In the genomic region with DNA sequence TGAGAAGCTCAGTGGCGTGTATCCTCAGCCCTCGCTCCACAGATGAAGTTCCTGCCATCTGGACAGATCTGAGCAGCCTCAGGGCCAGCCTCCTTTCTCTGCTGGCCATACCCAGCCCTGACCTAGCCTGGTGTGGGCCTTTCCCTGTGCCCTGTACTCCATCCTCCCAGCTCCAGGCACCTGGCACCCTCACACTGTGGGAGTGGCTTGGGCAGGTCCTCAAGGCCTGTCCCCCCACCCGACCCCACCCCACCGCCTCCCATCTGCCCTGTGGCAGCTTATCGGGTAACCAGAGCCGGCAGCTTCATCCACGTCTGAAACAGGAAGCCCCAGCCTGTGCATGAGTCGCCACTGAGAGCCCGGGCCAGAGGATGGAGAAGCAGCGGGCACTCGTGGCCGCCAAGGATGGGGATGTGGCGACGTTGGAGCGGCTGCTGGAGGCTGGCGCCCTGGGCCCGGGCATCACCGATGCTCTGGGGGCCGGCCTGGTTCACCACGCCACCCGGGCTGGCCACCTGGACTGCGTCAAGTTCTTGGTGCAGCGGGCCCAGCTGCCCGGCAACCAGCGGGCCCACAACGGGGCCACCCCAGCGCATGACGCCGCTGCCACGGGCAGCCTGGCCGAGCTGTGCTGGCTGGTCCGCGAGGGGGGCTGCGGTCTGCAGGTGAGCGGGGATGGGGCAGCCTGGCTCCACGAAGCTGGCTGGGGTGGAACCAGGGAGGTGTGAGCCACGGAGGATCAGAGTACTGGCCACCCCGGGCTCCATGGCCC, we compare ENCODE assay signal across 8 cellular contexts. TPM values are rescaled to one million over a fixed set of nuclear protein-coding genes. Genes with fewer than 3 reads are reported as not detected.
DNase-seq lines count a peak whose midpoint lies in the region; ATAC-seq and TF ChIP-seq lines count a peak whose summit lies in the region.

A gene with protein sequence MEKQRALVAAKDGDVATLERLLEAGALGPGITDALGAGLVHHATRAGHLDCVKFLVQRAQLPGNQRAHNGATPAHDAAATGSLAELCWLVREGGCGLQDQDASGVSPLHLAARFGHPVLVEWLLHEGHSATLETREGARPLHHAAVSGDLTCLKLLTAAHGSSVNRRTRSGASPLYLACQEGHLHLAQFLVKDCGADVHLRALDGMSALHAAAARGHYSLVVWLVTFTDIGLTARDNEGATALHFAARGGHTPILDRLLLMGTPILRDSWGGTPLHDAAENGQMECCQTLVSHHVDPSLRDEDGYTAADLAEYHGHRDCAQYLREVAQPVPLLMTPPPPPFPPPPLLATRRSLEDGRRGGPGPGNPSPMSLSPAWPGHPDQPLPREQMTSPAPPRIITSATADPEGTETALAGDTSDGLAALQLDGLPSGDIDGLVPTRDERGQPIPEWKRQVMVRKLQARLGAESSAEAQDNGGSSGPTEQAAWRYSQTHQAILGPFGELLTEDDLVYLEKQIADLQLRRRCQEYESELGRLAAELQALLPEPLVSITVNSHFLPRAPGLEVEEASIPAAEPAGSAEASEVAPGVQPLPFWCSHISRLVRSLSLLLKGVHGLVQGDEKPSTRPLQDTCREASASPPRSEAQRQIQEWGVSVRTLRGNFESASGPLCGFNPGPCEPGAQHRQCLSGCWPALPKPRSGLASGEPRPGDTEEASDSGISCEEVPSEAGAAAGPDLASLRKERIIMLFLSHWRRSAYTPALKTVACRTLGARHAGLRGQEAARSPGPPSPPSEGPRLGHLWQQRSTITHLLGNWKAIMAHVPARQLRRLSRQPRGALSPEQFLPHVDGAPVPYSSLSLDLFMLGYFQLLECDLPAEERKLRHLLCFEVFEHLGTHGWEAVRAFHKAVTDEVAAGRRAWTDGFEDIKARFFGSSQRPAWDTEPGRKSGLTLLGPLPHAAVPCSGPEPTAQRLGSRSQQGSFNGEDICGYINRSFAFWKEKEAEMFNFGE (plus strand): TSS at position 292 of the 772 bp plus-strand sequence. CDS start 80 bp downstream, at position 372.

- no peak for TF ChIP-seq CTCF in WTC11 (IDR thresholded peaks at IDR 0.05)
- TF ChIP-seq CTCF in nephron (IDR thresholded peaks at IDR 0.05; ENCODE audit: unreplicated experiment in 3 of 3) = no peak

- no peak for ATAC-seq in WTC11
- ATAC-seq in HG03354 (IDR thresholded peaks at IDR 0.05; ENCODE audit: poor library complexity, severe bottlenecking, unreplicated experiment) = no peak
- no peak for ATAC-seq in GM19035 (IDR thresholded peaks at IDR 0.05; ENCODE audit: unreplicated experiment)

- POLR2A ChIA-PET in WTC11 (lab: Charles Lee) = no interaction called here

- H3K27me3 Mint-ChIP-seq in WTC11 (ENCODE audit: low read depth) (no peaks in the 10 kb centered on the region), nephron (ENCODE audit: low read depth) (no peaks in the 10 kb centered on the region)

- H3K27ac Mint-ChIP-seq in WTC11 = 0 out of 2 replicates have a peak within 1 kb of the TSS, but pooled peaks have one; percentile 36
- peak within 1 kb of the TSS; percentile 78 to 87 (median 87) for H3K27ac Mint-ChIP-seq in nephron

- H3K9me3 Mint-ChIP-seq in WTC11 (no peaks in the 10 kb centered on the region), nephron (no peaks in the 10 kb centered on the region)

- CTCF ChIA-PET in WTC11 (lab: Charles Lee) = interaction anchor here (0.6 to 1.6 kb wide), 5 partner anchors 9 to 690 kb away, joined by 3 to 6 read pairs (median 4); no protein-coding TSS in a partner anchor

- H3K4me3 Mint-ChIP-seq in WTC11 = no peak within 1 kb of the TSS
- H3K4me3 Mint-ChIP-seq in nephron = no peak within 1 kb of the TSS

- in situ Hi-C loops in Caki2 (cut with HindIII; ENCODE audit: low pct_unique_long_range_greater_than_20kb, low sequenced_read_pairs) = no loop called here

- H3K36me3 Mint-ChIP-seq in WTC11 (peaks cover 2% of the 10 kb centered on the region; the same call in 1 of the 2 replicates), nephron (ENCODE audit: low read depth) (no peaks in the 10 kb centered on the region)

- peak; percentile 32 for DNase-seq in Caki2 (ENCODE audit: low read depth)
- DNase-seq in MV-4-11 (lab: John Stamatoyannopoulos, UW) = peak; percentile 41
- DNase-seq in WTC11 (ENCODE audit: low spot score) = no peak
- DNase-seq in RPMI8226 = no peak
- no peak for DNase-seq in Kasumi-1 (lab: John Stamatoyannopoulos, UW)

- peaks cover 32% of the 10 kb centered on the region for H3K4me1 Mint-ChIP-seq in WTC11
- peaks cover 9% of the 10 kb centered on the region for H3K4me1 Mint-ChIP-seq in nephron

TF ChIP-seq in WTC11, 78 proteins besides CTCF, POLR2A, EP300 and RAD21 (continues in another document):
- TF ChIP-seq ELF4 (CRISPR knock-in tag; IDR thresholded peaks at IDR 0.05; ENCODE audit: low read depth) = no peak
- no peak for TF ChIP-seq TEAD1 (CRISPR knock-in tag; IDR thresholded peaks at IDR 0.05)
- TF ChIP-seq, protein P1, sequence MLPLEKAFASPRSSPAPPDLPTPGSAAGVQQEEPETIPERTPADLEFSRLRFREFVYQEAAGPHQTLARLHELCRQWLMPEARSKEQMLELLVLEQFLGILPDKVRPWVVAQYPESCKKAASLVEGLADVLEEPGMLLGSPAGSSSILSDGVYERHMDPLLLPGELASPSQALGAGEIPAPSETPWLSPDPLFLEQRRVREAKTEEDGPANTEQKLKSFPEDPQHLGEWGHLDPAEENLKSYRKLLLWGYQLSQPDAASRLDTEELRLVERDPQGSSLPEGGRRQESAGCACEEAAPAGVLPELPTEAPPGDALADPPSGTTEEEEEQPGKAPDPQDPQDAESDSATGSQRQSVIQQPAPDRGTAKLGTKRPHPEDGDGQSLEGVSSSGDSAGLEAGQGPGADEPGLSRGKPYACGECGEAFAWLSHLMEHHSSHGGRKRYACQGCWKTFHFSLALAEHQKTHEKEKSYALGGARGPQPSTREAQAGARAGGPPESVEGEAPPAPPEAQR (CRISPR knock-in tag; IDR thresholded peaks at IDR 0.05) = no peak
- TF ChIP-seq IRF2 (CRISPR knock-in tag; IDR thresholded peaks at IDR 0.05; ENCODE audit: borderline replicate concordance, low read depth) = no peak
- TF ChIP-seq NFATC4 (CRISPR knock-in tag; IDR thresholded peaks at IDR 0.05) = no peak
- TF ChIP-seq, protein P2, sequence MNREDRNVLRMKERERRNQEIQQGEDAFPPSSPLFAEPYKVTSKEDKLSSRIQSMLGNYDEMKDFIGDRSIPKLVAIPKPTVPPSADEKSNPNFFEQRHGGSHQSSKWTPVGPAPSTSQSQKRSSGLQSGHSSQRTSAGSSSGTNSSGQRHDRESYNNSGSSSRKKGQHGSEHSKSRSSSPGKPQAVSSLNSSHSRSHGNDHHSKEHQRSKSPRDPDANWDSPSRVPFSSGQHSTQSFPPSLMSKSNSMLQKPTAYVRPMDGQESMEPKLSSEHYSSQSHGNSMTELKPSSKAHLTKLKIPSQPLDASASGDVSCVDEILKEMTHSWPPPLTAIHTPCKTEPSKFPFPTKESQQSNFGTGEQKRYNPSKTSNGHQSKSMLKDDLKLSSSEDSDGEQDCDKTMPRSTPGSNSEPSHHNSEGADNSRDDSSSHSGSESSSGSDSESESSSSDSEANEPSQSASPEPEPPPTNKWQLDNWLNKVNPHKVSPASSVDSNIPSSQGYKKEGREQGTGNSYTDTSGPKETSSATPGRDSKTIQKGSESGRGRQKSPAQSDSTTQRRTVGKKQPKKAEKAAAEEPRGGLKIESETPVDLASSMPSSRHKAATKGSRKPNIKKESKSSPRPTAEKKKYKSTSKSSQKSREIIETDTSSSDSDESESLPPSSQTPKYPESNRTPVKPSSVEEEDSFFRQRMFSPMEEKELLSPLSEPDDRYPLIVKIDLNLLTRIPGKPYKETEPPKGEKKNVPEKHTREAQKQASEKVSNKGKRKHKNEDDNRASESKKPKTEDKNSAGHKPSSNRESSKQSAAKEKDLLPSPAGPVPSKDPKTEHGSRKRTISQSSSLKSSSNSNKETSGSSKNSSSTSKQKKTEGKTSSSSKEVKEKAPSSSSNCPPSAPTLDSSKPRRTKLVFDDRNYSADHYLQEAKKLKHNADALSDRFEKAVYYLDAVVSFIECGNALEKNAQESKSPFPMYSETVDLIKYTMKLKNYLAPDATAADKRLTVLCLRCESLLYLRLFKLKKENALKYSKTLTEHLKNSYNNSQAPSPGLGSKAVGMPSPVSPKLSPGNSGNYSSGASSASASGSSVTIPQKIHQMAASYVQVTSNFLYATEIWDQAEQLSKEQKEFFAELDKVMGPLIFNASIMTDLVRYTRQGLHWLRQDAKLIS (CRISPR knock-in tag; IDR thresholded peaks at IDR 0.05; ENCODE audit: borderline replicate concordance) = no peak
- TF ChIP-seq, protein P3, sequence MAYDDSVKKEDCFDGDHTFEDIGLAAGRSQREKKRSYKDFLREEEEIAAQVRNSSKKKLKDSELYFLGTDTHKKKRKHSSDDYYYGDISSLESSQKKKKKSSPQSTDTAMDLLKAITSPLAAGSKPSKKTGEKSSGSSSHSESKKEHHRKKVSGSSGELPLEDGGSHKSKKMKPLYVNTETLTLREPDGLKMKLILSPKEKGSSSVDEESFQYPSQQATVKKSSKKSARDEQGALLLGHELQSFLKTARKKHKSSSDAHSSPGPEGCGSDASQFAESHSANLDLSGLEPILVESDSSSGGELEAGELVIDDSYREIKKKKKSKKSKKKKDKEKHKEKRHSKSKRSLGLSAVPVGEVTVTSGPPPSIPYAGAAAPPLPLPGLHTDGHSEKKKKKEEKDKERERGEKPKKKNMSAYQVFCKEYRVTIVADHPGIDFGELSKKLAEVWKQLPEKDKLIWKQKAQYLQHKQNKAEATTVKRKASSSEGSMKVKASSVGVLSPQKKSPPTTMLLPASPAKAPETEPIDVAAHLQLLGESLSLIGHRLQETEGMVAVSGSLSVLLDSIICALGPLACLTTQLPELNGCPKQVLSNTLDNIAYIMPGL (CRISPR knock-in tag; IDR thresholded peaks at IDR 0.05) = no peak

RNA-seq across cellular contexts. Expression of the gene that starts here (rescaled TPM):
- total RNA-seq in Caki2 (2014; rRNA removed; shearing (Covaris generic); ENCODE audit: low replicate concordance) = 0.10 TPM in 1 of 2 replicates, not detected in the other
- total RNA-seq in WTC11 (2021) = 1.1 to 1.4 TPM (median 1.1 TPM) in 3 replicates

Comparison
In these comparisons a context has a peak if more than half of its experiments do, and no peak if none do; other contexts are left out.
1. Peak in DNase-seq in Caki2; RNA of the gene not detected or under 1 TPM.